Comparison of ENCODE assay signal across 8 cellular contexts in genomic region chr15:65377976-65378366, GRCh38. TPM values are rescaled to one million over a fixed set of nuclear protein-coding genes. Genes with fewer than 3 reads are reported as not detected.
DNase-seq lines count a peak whose midpoint lies in the region; ATAC-seq, FAIRE-seq and TF ChIP-seq lines count a peak whose summit lies in the region.

Gene IGDCC3, minus strand, starts transcription at chr15:65378002. Its CDS starts 214 bp downstream, at chr15:65377788.

- no peak for TF ChIP-seq EP300 in A549 (IDR thresholded peaks at IDR 0.05)

- POLR2A ChIA-PET in A549 (lab: Yijun Ruan, JAX) = interaction anchor here (0.5 to 2.0 kb wide), 2 partner anchors 73 to 192 kb away, joined by 3 to 13 read pairs; partner anchors contain the start of gene RNU5B-1

- TF ChIP-seq POLR2A in A549 (IDR thresholded peaks at IDR 0.05; ENCODE audit: low read length) = no peak

- H3K27ac ChIP-seq in A549 (peak within 1 kb of the TSS; percentile 7 to 83; a peak in 5 of 6 replicates), HUES64 (ENCODE audit: low read depth, low read length) (peak within 1 kb of the TSS; percentile 78), coronary artery (no peak within 1 kb of the TSS), mesodermal cell (ENCODE audit: low read depth, low read length, severe bottlenecking) (peak within 1 kb of the TSS; percentile 98)

- DNase-seq in A549 (ENCODE audit: low read depth in 1 of 2, low spot score in 1 of 2) (no peak), coronary artery (ENCODE audit: low spot score) (no peak), NCI-H2171 treated with DMSO at 0.1 percent for 48 hours (lab: John Stamatoyannopoulos, UW) (no peak)

- ATAC-seq in A549 (peak; percentile 4 to 35; a peak in 4 of 6 replicates), HG03196 (IDR thresholded peaks at IDR 0.05; ENCODE audit: unreplicated experiment) (no peak), HG02938 (IDR thresholded peaks at IDR 0.05; ENCODE audit: unreplicated experiment) (no peak), GM18909 (IDR thresholded peaks at IDR 0.05; ENCODE audit: poor library complexity, unreplicated experiment) (no peak)

- H3K4me2 ChIP-seq in A549 = peak within 1 kb of the TSS; percentile 100

- CTCF ChIA-PET in A549 (lab: Yijun Ruan, JAX) = interaction anchor here (1.3 to 42.0 kb wide), 5 partner anchors 3 to 70 kb away, joined by 3 to 772 read pairs (median 722); partner anchors contain the start of gene IGDCC3

- peaks cover 20% of the 10 kb centered on the region for H3K36me3 ChIP-seq in HUES64 (ENCODE audit: insufficient read depth, low read length)
- H3K36me3 ChIP-seq in mesodermal cell (ENCODE audit: control insufficient read depth, insufficient read depth, low read length) = peaks cover 24% of the 10 kb centered on the region

- no peak for TF ChIP-seq RAD21 in A549 (conservative IDR thresholded peaks at IDR 0.05 in 1 of 2, IDR thresholded peaks at IDR 0.05 in 1 of 2)

- H3K27me3 ChIP-seq in HUES64 (ENCODE audit: insufficient read depth, low read length) = peaks cover 32% of the 10 kb centered on the region

- TF ChIP-seq CTCF in A549 (IDR thresholded peaks at IDR 0.05) (no peak), coronary artery (IDR thresholded peaks at IDR 0.05) (no peak)

- H3K4me1 ChIP-seq in A549 (peaks cover 10% of the 10 kb centered on the region; the same call in 2 of the 3 replicates), HUES64 (ENCODE audit: insufficient read depth, low read length) (peaks cover 13% of the 10 kb centered on the region), mesodermal cell (ENCODE audit: control insufficient read depth, insufficient read depth, low read length, poor library complexity, severe bottlenecking) (peaks cover 36% of the 10 kb centered on the region)

- WGBS in A549 (ENCODE audit: missing lambda C conversion rate) = 12% methylated on average over 15 of the region's 42 CpGs
- WGBS in HUES64 = under 1% methylated on average over 30 of the region's 42 CpGs
- 0 to 3% methylated on average over 21 to 23 of the region's 42 CpGs for WGBS in mesodermal cell (ENCODE audit: insufficient coverage in 2 of 2), 2 experiments

- H3K9me3 ChIP-seq in A549 = no peaks in the 10 kb centered on the region
- H3K9me3 ChIP-seq in HUES64 (ENCODE audit: insufficient read depth, low read depth, low read length) = no peaks in the 10 kb centered on the region
- no peaks in the 10 kb centered on the region for H3K9me3 ChIP-seq in mesodermal cell (ENCODE audit: control insufficient read depth, low read length)

- no peak for FAIRE-seq in A549 (lab: Jason Lieb, UNC)

- H3K9ac ChIP-seq in HUES64 (ENCODE audit: low read depth, low read length) = peak within 1 kb of the TSS; percentile 78

- peak within 1 kb of the TSS; percentile 62 for H3K4me3 ChIP-seq in A549
- peak within 1 kb of the TSS; percentile 93 for H3K4me3 ChIP-seq in HUES64 (ENCODE audit: low read length)
- H3K4me3 ChIP-seq in coronary artery = peak within 1 kb of the TSS; percentile 76
- peak within 1 kb of the TSS; percentile 88 for H3K4me3 ChIP-seq in mesodermal cell (ENCODE audit: extremely low read depth, insufficient read depth, low read length, poor library complexity, severe bottlenecking)

TF ChIP-seq in A549, 52 proteins besides CTCF, POLR2A, EP300 and RAD21:
- TF ChIP-seq FOXS1 (CRISPR knock-in tag; IDR thresholded peaks at IDR 0.05) = no peak

RNA-seq across cellular contexts. Expression of gene IGDCC3, which starts in this region (rescaled TPM):
- polyA plus RNA-seq in A549 (2011; rRNA removed) (0.04 TPM in 1 of 2 replicates, not detected in the other), A549 (2017; fragmentation: RNase III; extraction: RNeasy Plus Mini Kit Qiagen cat#74134 plus additional on column Dnase treatment) (0.04 to 0.12 TPM (median 0.11 TPM) in 3 replicates)
- 0.04 and 0.09 TPM in 2 replicates for polyA plus RNA-seq in A549 (2012; cell fraction: cytosol; rRNA removed)
- polyA plus RNA-seq in A549 (2012; cell fraction: nucleus; rRNA removed) = 0.11 and 0.20 TPM in 2 replicates
- not detected in 2 replicates for polyA minus RNA-seq in A549 (2011; rRNA and poly(A)+ RNA removed)
- 62.5 TPM for polyA plus RNA-seq in HUES64 (2013, experiment 1 of 2)
- 93.1 TPM for polyA plus RNA-seq in HUES64 (2013, experiment 2 of 2)
- 113 TPM for polyA plus RNA-seq in mesodermal cell (2013, experiment 1 of 2)
- polyA plus RNA-seq in mesodermal cell (2013, experiment 2 of 2) = 107 TPM

Comparison
In these comparisons a context has a peak if more than half of its experiments do, and no peak if none do; other contexts are left out.
1. Peak in ATAC-seq, H3K4me3 ChIP-seq, H3K27ac ChIP-seq and H3K4me2 ChIP-seq in A549; RNA of the gene not detected or under 1 TPM.
2. H3K27ac ChIP-seq: peak in HUES64 (single experiment) and mesodermal cell (single experiment); none in coronary artery (0 of 2).
3. Peak in every context shown above with its lines, with median percentiles within 50 percentile points of each other: H3K4me3 ChIP-seq.